ENCODE assay signal across 14 cellular contexts in genomic region chr17:71632328-71632727, GRCh38.
DNase-seq lines count a peak whose midpoint lies in the region; ATAC-seq and TF ChIP-seq lines count a peak whose summit lies in the region.
"Had no signal": no experiment of that assay in that cellular context is flagged by ENCODE, and none has a peak within 500 bp of the region (broad histone marks: within the 10 kb centered on the region; RNA-seq: fewer than 3 reads in every experiment).

No MANE protein-coding gene starts in this region.

- WGBS in smooth muscle cell (ENCODE audit: low lambda C conversion rate), result 17% methylated on average over 2 of the region's 2 CpGs
- WGBS in esophagus muscularis mucosa, result 36% methylated on average over 2 of the region's 2 CpGs

- peak overlapping the region; percentile 90 for H3K27ac ChIP-seq in epithelial cell of prostate
- peak overlapping the region; percentile 69 for H3K27ac ChIP-seq in smooth muscle cell (ENCODE audit: low read depth)
- H3K27ac ChIP-seq in esophagus muscularis mucosa (replicated peaks in 1 of 4), result no peak overlapping the region
- H3K27ac ChIP-seq: parathyroid adenoma had no signal

- H3K36me3 ChIP-seq in smooth muscle cell (ENCODE audit: low read depth) (no peaks in the 10 kb centered on the region), esophagus muscularis mucosa (no peaks in the 10 kb centered on the region)

- H2AFZ ChIP-seq in smooth muscle cell (ENCODE audit: low read depth), result no peak overlapping the region
- H2AFZ ChIP-seq: parathyroid adenoma had no signal

- DNase-seq in HS-5 (ENCODE audit: low read depth), result peak; percentile 51
- peak; percentile 12 for DNase-seq in NCI-H226
- no peak for DNase-seq in epithelial cell of prostate (ENCODE audit: low read depth, low spot score)
- DNase-seq in smooth muscle cell (lab: John Stamatoyannopoulos, UW; ENCODE audit: unreplicated experiment), result no peak
- DNase-seq in esophagus muscularis mucosa (ENCODE audit: extremely low spot score), result no peak
- no peak for DNase-seq in nucleus accumbens (lab: John Stamatoyannopoulos, UW)
- DNase-seq: activated CD4-positive, alpha-beta T cell treated with anti-CD3 and anti-CD28 coated beads, Interleukin-2, amount 50 U/mL, for 4 hours; activated naive CD8-positive, alpha-beta T cell treated with anti-CD3 and anti-CD28 coated beads, Interleukin-2, amount 10 ng/mL, durations not matched to agents 7 days and 5 days; H9; left ventricle myocardium superior; NCI-H1694 treated with DMSO at 0.1 percent for 48 hours; T-helper 1 cell had no signal

- H3K79me2 ChIP-seq in smooth muscle cell (ENCODE audit: low read depth), result no peaks in the 10 kb centered on the region
- H3K79me2 ChIP-seq: parathyroid adenoma had no signal

- H3K27me3 ChIP-seq in smooth muscle cell (ENCODE audit: low read depth) (no peaks in the 10 kb centered on the region), esophagus muscularis mucosa (no peaks in the 10 kb centered on the region)

- intact Hi-C loops in esophagus muscularis mucosa (cut with DNase I), result no loop called here

- no peaks in the 10 kb centered on the region for H4K20me1 ChIP-seq in smooth muscle cell (ENCODE audit: low read depth)

- peaks cover 12% of the 10 kb centered on the region for H3F3A ChIP-seq in smooth muscle cell (ENCODE audit: low read depth)

- H3K9ac ChIP-seq in smooth muscle cell (ENCODE audit: low read depth), result no peak overlapping the region
- H3K9ac ChIP-seq: parathyroid adenoma had no signal

- no peak for TF ChIP-seq EP300 in esophagus muscularis mucosa (IDR thresholded peaks at IDR 0.05)

- no peak for TF ChIP-seq POLR2A in esophagus muscularis mucosa (IDR thresholded peaks at IDR 0.05; ENCODE audit: low read depth)

- peak overlapping the region; percentile 70 for H3K4me2 ChIP-seq in smooth muscle cell

- H3K9me3 ChIP-seq in smooth muscle cell (replicated peaks; ENCODE audit: low read depth) (no peaks in the 10 kb centered on the region), esophagus muscularis mucosa (no peaks in the 10 kb centered on the region)

- H3K4me1 ChIP-seq in smooth muscle cell (ENCODE audit: low read depth) (peaks cover 9% of the 10 kb centered on the region), esophagus muscularis mucosa (no peaks in the 10 kb centered on the region)
- H3K4me1 ChIP-seq: parathyroid adenoma had no signal

- H3K4me3 ChIP-seq in smooth muscle cell, result no peak overlapping the region
- H3K4me3 ChIP-seq in esophagus muscularis mucosa, result no peak overlapping the region

- no peak for TF ChIP-seq CTCF in smooth muscle cell (IDR thresholded peaks at IDR 0.05; ENCODE audit: borderline replicate concordance, insufficient read depth, poor library complexity, severe bottlenecking)
- TF ChIP-seq CTCF in esophagus muscularis mucosa (IDR thresholded peaks at IDR 0.05), result no peak

- ATAC-seq in HG03045 (IDR thresholded peaks at IDR 0.05; ENCODE audit: unreplicated experiment), result no peak
- ATAC-seq: left ventricle myocardium superior had no signal

Comparison
In these comparisons a context has a peak if more than half of its experiments do, and no peak if none do; other contexts are left out.
1. DNase-seq: peak in HS-5 (single experiment) and NCI-H226 (single experiment); none in epithelial cell of prostate (single experiment), smooth muscle cell (single experiment), esophagus muscularis mucosa (single experiment) and nucleus accumbens (0 of 56).
2. H3K27ac ChIP-seq: peak in epithelial cell of prostate (single experiment) and smooth muscle cell (single experiment); none in esophagus muscularis mucosa (0 of 4).